In genomic region chr17:61644800-61645774, GRCh38 we compare ENCODE assay signal across 1 cellular context.
TF ChIP-seq lines count a peak whose summit lies in the region.

No MANE protein-coding gene starts in this region.

TF ChIP-seq in SK-N-SH, 30 proteins besides CTCF, POLR2A, EP300 and RAD21 (continued from another document):
- no peak for TF ChIP-seq MXI1 (IDR thresholded peaks at IDR 0.05; ENCODE audit: low read depth, low read length)
- TF ChIP-seq TEAD4 (IDR thresholded peaks at IDR 0.05; ENCODE audit: borderline replicate concordance, insufficient read depth), result no peak
- TF ChIP-seq TCF12 (IDR thresholded peaks at IDR 0.05), result no peak
- TF ChIP-seq SIN3A (IDR thresholded peaks at IDR 0.05; ENCODE audit: borderline replicate concordance, low read depth, low read length), result no peak
- TF ChIP-seq MEF2A (IDR thresholded peaks at IDR 0.05; ENCODE audit: borderline replicate concordance, low read depth), result no peak
- no peak for TF ChIP-seq CHD2 (IDR thresholded peaks at IDR 0.05; ENCODE audit: low read length, partially characterized antibody)
- TF ChIP-seq POLR2AphosphoS5 (IDR thresholded peaks at IDR 0.05; ENCODE audit: low read depth, low read length), result no peak
